Comparison of ENCODE assay signal across 14 cellular contexts in the genomic region with DNA sequence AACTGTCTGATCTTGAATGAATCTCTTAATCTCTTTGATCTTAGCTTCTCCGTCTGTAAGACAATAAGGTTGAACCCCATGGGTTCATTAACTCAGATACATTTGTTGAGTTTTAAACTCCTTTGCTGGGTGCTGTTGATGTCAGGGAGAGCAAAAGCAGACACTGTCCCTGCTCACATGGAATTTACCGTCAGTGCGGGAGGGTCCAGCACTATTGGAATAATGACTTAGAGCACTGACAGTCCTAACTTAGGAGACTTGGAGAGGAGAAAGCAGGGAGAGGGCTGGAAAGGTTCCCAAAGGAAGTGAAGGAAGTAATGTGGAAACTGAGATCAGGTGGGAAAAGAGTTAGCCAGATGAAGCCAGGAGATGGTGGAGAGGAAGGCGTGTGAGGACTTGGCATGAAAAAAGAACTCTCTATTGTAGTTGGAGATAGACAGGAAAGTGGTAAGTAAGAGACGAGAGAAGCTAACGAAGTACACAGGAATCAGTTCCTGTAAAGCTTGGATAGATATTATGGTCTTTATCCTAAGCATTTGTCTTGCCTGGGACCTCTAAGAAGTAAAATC.
A peak's percentile ranks its signal among the peaks of the same experiment; 100 is the strongest.
DNase-seq lines count a peak whose midpoint lies in the region; ATAC-seq and TF ChIP-seq lines count a peak whose summit lies in the region.
"Had no signal": no experiment of that assay in that cellular context is flagged by ENCODE, and none has a peak within 500 bp of the region (broad histone marks: within the 10 kb centered on the region; RNA-seq: fewer than 3 reads in every experiment).

No MANE protein-coding gene starts in this region.

- no peaks in the 10 kb centered on the region for H3K27me3 ChIP-seq in right atrium auricular region
- no peaks in the 10 kb centered on the region for H3K27me3 ChIP-seq in osteoblast (ENCODE audit: insufficient read depth, low read length)
- H3K27me3 ChIP-seq: BLaER1 treated with 17β-estradiol and CSF1 and Interleukin-3, amounts not matched to agents 10 nM and 100 nM had no signal

- TF ChIP-seq CTCF in right atrium auricular region (IDR thresholded peaks at IDR 0.05) (no peak), fibroblast of villous mesenchyme (IDR thresholded peaks at IDR 0.05; ENCODE audit: insufficient read depth, low read depth, low read length) (no peak), osteoblast (IDR thresholded peaks at IDR 0.05; ENCODE audit: extremely low read depth, low read depth, low read length) (no peak)

- H3K4me2 ChIP-seq in osteoblast (ENCODE audit: insufficient read depth, low read length), result no peak overlapping the region
- H3K4me2 ChIP-seq: BLaER1 treated with 17β-estradiol and CSF1 and Interleukin-3, amounts not matched to agents 10 nM and 100 nM had no signal

- H4K20me1 ChIP-seq in osteoblast (ENCODE audit: insufficient read depth, low read length), result no peaks in the 10 kb centered on the region
- H4K20me1 ChIP-seq: BLaER1 treated with 17β-estradiol and CSF1 and Interleukin-3, amounts not matched to agents 10 nM and 100 nM had no signal

- H3K4me1 ChIP-seq in right atrium auricular region (no peaks in the 10 kb centered on the region), osteoblast (ENCODE audit: insufficient read depth, low read length) (peaks cover 42% of the 10 kb centered on the region)

- no peaks in the 10 kb centered on the region for H3K9me3 ChIP-seq in right atrium auricular region
- no peaks in the 10 kb centered on the region for H3K9me3 ChIP-seq in osteoblast (ENCODE audit: low read depth, low read length)
- H3K9me3 ChIP-seq: BLaER1 treated with 17β-estradiol and CSF1 and Interleukin-3, amounts not matched to agents 10 nM and 100 nM had no signal

- no peak for DNase-seq in left ventricle myocardium superior
- DNase-seq in right atrium auricular region (ENCODE audit: low spot score), result no peak
- peak; percentile 29 for DNase-seq in fibroblast of villous mesenchyme (ENCODE audit: low read depth)
- no peak for DNase-seq in osteoblast (ENCODE audit: insufficient read length, low spot score, missing footprints)
- no peak for DNase-seq in SHP77 treated with DMSO at 0.1 percent for 48 hours (lab: John Stamatoyannopoulos, UW)
- DNase-seq in caudate nucleus (lab: John Stamatoyannopoulos, UW), result no peak
- DNase-seq: 8988T; ACHN; CD4-positive, CD25-positive, alpha-beta regulatory T cell; DMS53; GF-D8; HCEC 1CT had no signal

- H3K36me3 ChIP-seq in right atrium auricular region (no peaks in the 10 kb centered on the region), osteoblast (ENCODE audit: insufficient read depth, low read length) (no peaks in the 10 kb centered on the region)
- H3K36me3 ChIP-seq: BLaER1 treated with 17β-estradiol and CSF1 and Interleukin-3, amounts not matched to agents 10 nM and 100 nM had no signal

- no peak overlapping the region for H3K27ac ChIP-seq in right atrium auricular region
- H3K27ac ChIP-seq in osteoblast (ENCODE audit: low read depth, low read length), result no peak overlapping the region
- no peak overlapping the region for H3K27ac ChIP-seq in caudate nucleus (ENCODE audit: low read depth, low read length)
- H3K27ac ChIP-seq: BLaER1 treated with 17β-estradiol and CSF1 and Interleukin-3, amounts not matched to agents 10 nM and 100 nM had no signal

- intact Hi-C loops in left ventricle myocardium superior (cut with micrococcal nuclease), result no loop called here

- H3K4me3 ChIP-seq in right atrium auricular region (no peak overlapping the region), fibroblast of villous mesenchyme (ENCODE audit: low read depth, low read length) (no peak overlapping the region), osteoblast (ENCODE audit: insufficient read depth, low read length) (no peak overlapping the region)
- H3K4me3 ChIP-seq: BLaER1 treated with 17β-estradiol and CSF1 and Interleukin-3, amounts not matched to agents 10 nM and 100 nM had no signal

- peak overlapping the region; percentile 10 for H2AFZ ChIP-seq in osteoblast (ENCODE audit: low read length)

- H3K79me2 ChIP-seq in osteoblast (ENCODE audit: insufficient read depth, low read length), result no peaks in the 10 kb centered on the region

- ATAC-seq in left ventricle myocardium superior, result peak; percentile 14
- no peak for ATAC-seq in GM21526 (IDR thresholded peaks at IDR 0.05; ENCODE audit: low FRiP score, unreplicated experiment)
